Comparison of ENCODE assay signal across 8 cellular contexts in genomic region chr2:27735263-27735904, GRCh38. TPM values are rescaled to one million over a fixed set of nuclear protein-coding genes. Genes with fewer than 3 reads are reported as not detected.
DNase-seq lines count a peak whose midpoint lies in the region; ATAC-seq and TF ChIP-seq lines count a peak whose summit lies in the region.

No MANE protein-coding gene starts in this region.

- H3K4me1 Mint-ChIP-seq in HFFc6 (ENCODE audit: low read depth) (peaks cover 37% of the 10 kb centered on the region), endodermal cell (peaks cover 11% of the 10 kb centered on the region)

- 10% methylated on average over 22 to 51 of the region's 51 CpGs for WGBS in endodermal cell (ENCODE audit: insufficient coverage in 1 of 2, insufficient read length in 1 of 2), 2 experiments

- H3K9me3 ChIP-seq in endodermal cell (ENCODE audit: control insufficient read depth, low read length), result no peaks in the 10 kb centered on the region

- H3K27ac Mint-ChIP-seq in HFFc6, result peak overlapping the region; percentile 67
- peak overlapping the region; percentile 7 for H3K27ac Mint-ChIP-seq in endodermal cell

- H3K9ac ChIP-seq in endodermal cell (ENCODE audit: extremely low read depth, low read length, poor library complexity, severe bottlenecking), result no peak overlapping the region

- H3K4me3 Mint-ChIP-seq in HFFc6 (peak overlapping the region; percentile 77), endodermal cell (peak overlapping the region; percentile 58)

- H3K27me3 Mint-ChIP-seq in HFFc6 (ENCODE audit: insufficient read depth) (no peaks in the 10 kb centered on the region; the same call in 1 of the 2 replicates), endodermal cell (ENCODE audit: insufficient read depth) (peaks cover 3% of the 10 kb centered on the region)

- ATAC-seq in HG03442 (IDR thresholded peaks at IDR 0.05; ENCODE audit: unreplicated experiment), result no peak

- no peaks in the 10 kb centered on the region for H3K9me3 Mint-ChIP-seq in HFFc6
- peaks cover 5% of the 10 kb centered on the region for H3K9me3 Mint-ChIP-seq in endodermal cell

- DNase-seq in HFFc6 (no peak), endodermal cell (peak; percentile 91), lung microvascular endothelial cell (ENCODE audit: low read depth in 2 of 2) (peak; percentile 26 to 55), NCI-H1417 (lab: John Stamatoyannopoulos, UW) (no peak), NCI-H2107 treated with DMSO at 0.1 percent for 48 hours (lab: John Stamatoyannopoulos, UW; ENCODE audit: unreplicated experiment) (no peak)
- DNase-seq in activated CD8-positive, alpha-beta memory T cell treated with anti-CD3 and anti-CD28 coated beads, Interleukin-2, amount 50 U/mL, for 48 hours, result peak; percentile 85
- peak in 2 of 3 donors; percentile 12 to 57 for DNase-seq in stimulated activated CD4-positive, alpha-beta T cell treated with anti-CD3 and anti-CD28 coated beads, TNF-alpha, amount 100 ng/mL, for 1 hour (ENCODE audit: low read depth in 3 of 3, low spot score in 1 of 3)

- H3K27me3 ChIP-seq in endodermal cell (ENCODE audit: control insufficient read depth, insufficient read depth, low read length, poor library complexity, severe bottlenecking), result no peaks in the 10 kb centered on the region

- no peaks in the 10 kb centered on the region for H3K36me3 ChIP-seq in endodermal cell (ENCODE audit: control insufficient read depth, insufficient read depth, low read length)

- TF ChIP-seq CTCF in HFFc6 (IDR thresholded peaks at IDR 0.05), result no peak
- peak; percentile 47 for TF ChIP-seq CTCF in endodermal cell (conservative IDR thresholded peaks at IDR 0.05)

- H3K4me1 ChIP-seq in endodermal cell (ENCODE audit: control insufficient read depth, insufficient read depth, low read length), result no peaks in the 10 kb centered on the region

- H3K4me3 ChIP-seq in endodermal cell (ENCODE audit: low read length), result peak overlapping the region; percentile 67

- no peaks in the 10 kb centered on the region for H3K36me3 Mint-ChIP-seq in HFFc6 (ENCODE audit: low read depth)
- H3K36me3 Mint-ChIP-seq in endodermal cell (ENCODE audit: low read depth), result no peaks in the 10 kb centered on the region

- no peak overlapping the region for H3K27ac ChIP-seq in endodermal cell (ENCODE audit: low read depth, low read length)

RNA-seq across cellular contexts. Expression of gene MRPL33, which starts 36.1 kb away (rescaled TPM):
- total RNA-seq in HFFc6 (2021; fragmentation: NEBNext Ultra II Directional; extraction: Animal tissue kit (Norgen Biotek cat#: 25700)), result 100 to 1,000 TPM; 106 to 151 (median 128) TPM
- total RNA-seq in endodermal cell, result 10 to 100 TPM; 69.5 to 80.6 TPM
- polyA plus RNA-seq in endodermal cell (2013, experiment 1 of 2), result 111 TPM
- polyA plus RNA-seq in endodermal cell (2013, experiment 2 of 2), result 118 TPM
- total RNA-seq in lung microvascular endothelial cell, result 71.5 and 72.8 TPM in 2 replicates

Comparison
In these comparisons a context has a peak if more than half of its experiments do, and no peak if none do; other contexts are left out.
1. DNase-seq: peak in activated CD8-positive, alpha-beta memory T cell treated with anti-CD3 and anti-CD28 coated beads, Interleukin-2, amount 50 U/mL, for 48 hours (single experiment), endodermal cell (single experiment), lung microvascular endothelial cell (2 of 2) and stimulated activated CD4-positive, alpha-beta T cell treated with anti-CD3 and anti-CD28 coated beads, TNF-alpha, amount 100 ng/mL, for 1 hour (2 of 3); none in HFFc6 (single experiment), NCI-H1417 (0 of 3) and NCI-H2107 treated with DMSO at 0.1 percent for 48 hours (single experiment).